ENCODE assay signal across 26 cellular contexts in the genomic region with DNA sequence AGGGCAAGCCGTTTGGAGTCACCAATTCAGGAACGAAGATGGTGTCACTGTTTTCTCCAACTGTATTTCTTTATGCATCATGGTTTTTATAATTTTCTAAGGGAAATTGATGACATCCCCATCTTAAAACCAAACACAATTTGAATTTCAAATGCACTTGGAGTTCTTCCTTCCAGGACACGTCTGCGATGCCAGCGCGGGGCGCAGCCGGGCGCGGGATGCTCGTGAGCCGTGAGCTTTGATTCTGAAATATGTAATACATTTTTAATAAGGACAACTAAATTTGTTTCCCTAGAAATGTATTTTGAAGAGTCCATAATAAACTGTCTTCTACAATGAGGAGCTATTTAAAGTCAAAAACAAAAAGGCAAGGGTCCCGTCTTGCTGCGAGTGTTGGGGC.
"Had no signal": no experiment of that assay in that cellular context is flagged by ENCODE, and none has a peak within 500 bp of the region (broad histone marks: within the 10 kb centered on the region; RNA-seq: fewer than 3 reads in every experiment).

No MANE protein-coding gene starts in this region.

- H3K4me1 ChIP-seq: colonic mucosa, esophagus muscularis mucosa, esophagus squamous epithelium, foreskin keratinocyte, gastrocnemius medialis, gastroesophageal sphincter, heart left ventricle had no signal

- H3K27ac ChIP-seq: colonic mucosa, coronary artery, dorsolateral prefrontal cortex, epithelial cell of prostate, esophagus muscularis mucosa, esophagus squamous epithelium, foreskin keratinocyte, gastrocnemius medialis, gastroesophageal sphincter, heart left ventricle had no signal

- H3K9me3 Mint-ChIP-seq: dendritic cell treated with granulocyte-macrophage colony-stimulating factor and Interleukin-4, amounts not matched to agents 40 ng/mL and 50 ng/mL, for 4 days; effector memory CD8-positive, alpha-beta T cell; endodermal cell had no signal

- H3K4me3 Mint-ChIP-seq: dendritic cell treated with granulocyte-macrophage colony-stimulating factor and Interleukin-4, amounts not matched to agents 40 ng/mL and 50 ng/mL, for 4 days; effector memory CD8-positive, alpha-beta T cell; endodermal cell had no signal

- H3K4me3 ChIP-seq: colonic mucosa, coronary artery, dorsolateral prefrontal cortex, esophagus muscularis mucosa, esophagus squamous epithelium, gastrocnemius medialis, gastroesophageal sphincter, heart left ventricle had no signal

- H3K27me3 Mint-ChIP-seq: effector memory CD8-positive, alpha-beta T cell had no signal

- DNase-seq: colonic mucosa; cortex of kidney; dermis blood vessel endothelial cell; effector CD4-positive, alpha-beta T cell; effector CD8-positive, alpha-beta T cell; effector memory CD4-positive, alpha-beta T cell; effector memory CD8-positive, alpha-beta T cell; endodermal cell; erythroblast; esophagus squamous epithelium; foreskin fibroblast; foreskin keratinocyte; foreskin melanocyte; gastrocnemius medialis; glutamatergic neuron; heart left ventricle had no signal

- ATAC-seq: effector memory CD8-positive, alpha-beta T cell; esophagus mucosa; foreskin keratinocyte; gastrocnemius medialis; gastroesophageal sphincter; heart left ventricle had no signal

- H3K36me3 ChIP-seq: colonic mucosa, esophagus muscularis mucosa, esophagus squamous epithelium, gastrocnemius medialis, gastroesophageal sphincter, heart left ventricle had no signal

- H3K27me3 ChIP-seq: colonic mucosa, foreskin keratinocyte, gastrocnemius medialis had no signal

- H3K27ac Mint-ChIP-seq: dendritic cell treated with granulocyte-macrophage colony-stimulating factor and Interleukin-4, amounts not matched to agents 40 ng/mL and 50 ng/mL, for 4 days; effector memory CD8-positive, alpha-beta T cell; endodermal cell had no signal

- H3K4me1 Mint-ChIP-seq: endodermal cell had no signal

- FAIRE-seq: colon, endometrium, endothelial cell of umbilical vein had no signal

- H3K9me3 ChIP-seq: colonic mucosa, esophagus muscularis mucosa, esophagus squamous epithelium, gastrocnemius medialis, gastroesophageal sphincter, heart left ventricle had no signal
